Comparison of ENCODE assay signal across 24 cellular contexts in the genomic region with DNA sequence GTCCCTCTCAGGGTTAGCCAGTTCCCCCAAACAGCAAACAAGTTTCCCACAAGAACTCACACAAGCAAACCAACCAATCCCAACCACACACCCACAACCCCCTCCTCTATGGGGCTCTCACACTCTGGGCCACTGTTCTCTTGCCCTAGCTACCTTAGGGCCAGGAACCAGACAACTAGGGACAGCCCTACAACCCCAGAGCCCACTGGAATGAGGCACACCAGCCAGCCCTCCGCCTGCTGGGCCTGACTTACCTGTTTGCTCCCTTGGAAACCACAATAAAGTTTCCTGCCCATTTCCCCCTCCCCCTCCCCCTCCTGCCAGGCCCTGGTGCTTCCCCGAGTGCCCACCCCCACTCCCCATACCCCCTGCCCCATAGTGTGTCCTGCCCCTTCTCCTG.
"Had no signal": no experiment of that assay in that cellular context is flagged by ENCODE, and none has a peak within 500 bp of the region (broad histone marks: within the 10 kb centered on the region; RNA-seq: fewer than 3 reads in every experiment).

No MANE protein-coding gene starts in this region.

- H3K4me2 ChIP-seq: neural progenitor cell had no signal

- H3K79me2 ChIP-seq: parathyroid adenoma had no signal

- H3K9me3 ChIP-seq: esophagus muscularis mucosa, lower lobe of right lung, psoas muscle, right lobe of liver, suprapubic skin, thyroid gland, upper lobe of right lung, vagina had no signal

- H3K27ac Mint-ChIP-seq: effector memory CD8-positive, alpha-beta T cell; memory B cell; naive B cell; neural progenitor cell; stimulated activated effector memory CD8-positive, alpha-beta T cell treated with anti-CD3 and anti-CD28 coated beads, Interleukin-12 subunit alpha, Interleukin-12 subunit beta, amount 100 ng/mL, for 72 hours had no signal

- H3K4me1 ChIP-seq: psoas muscle had no signal

- H2AFZ ChIP-seq: neural progenitor cell, parathyroid adenoma had no signal

- H3K27ac ChIP-seq: epithelial cell of prostate, esophagus muscularis mucosa, gastrocnemius medialis, heart right ventricle, left lung, lower lobe of right lung, neural progenitor cell, parathyroid adenoma, psoas muscle, right lobe of liver, suprapubic skin, thyroid gland, upper lobe of right lung, vagina had no signal

- H3K27me3 ChIP-seq: thyroid gland, vagina had no signal

- H3K36me3 Mint-ChIP-seq: memory B cell; neural progenitor cell; stimulated activated effector memory CD8-positive, alpha-beta T cell treated with anti-CD3 and anti-CD28 coated beads, Interleukin-12 subunit alpha, Interleukin-12 subunit beta, amount 100 ng/mL, for 72 hours had no signal

- DNase-seq: effector memory CD8-positive, alpha-beta T cell; gastrocnemius medialis; heart right ventricle; left lung; lower lobe of right lung; naive B cell; occipital lobe; psoas muscle; retina; right lobe of liver; stimulated activated CD4-positive, alpha-beta T cell treated with anti-CD3 and anti-CD28 coated beads, Interleukin-4, amount 100 ng/mL, for 1 hour; stimulated activated CD8-positive, alpha-beta memory T cell treated with anti-CD3 and anti-CD28 coated beads, Interleukin-4, amount 100 ng/mL, for 48 hours; stimulated activated naive CD8-positive, alpha-beta T cell treated with anti-CD3 and anti-CD28 coated beads, Interleukin-15, Interleukin-2, amounts not matched to agents 100 U/mL and 50 U/mL, for 24 hours; thyroid gland; upper lobe of right lung had no signal

- H3K4me3 ChIP-seq: esophagus muscularis mucosa, gastrocnemius medialis, heart right ventricle, left lung, lower lobe of right lung, neural progenitor cell, psoas muscle, right lobe of liver, suprapubic skin, thyroid gland, upper lobe of right lung, vagina had no signal

- H3K4me3 Mint-ChIP-seq: memory B cell; naive B cell; neural progenitor cell; stimulated activated effector memory CD8-positive, alpha-beta T cell treated with anti-CD3 and anti-CD28 coated beads, Interleukin-12 subunit alpha, Interleukin-12 subunit beta, amount 100 ng/mL, for 72 hours had no signal

- H3K9ac ChIP-seq: neural progenitor cell, parathyroid adenoma had no signal

- H3K36me3 ChIP-seq: esophagus muscularis mucosa, gastrocnemius medialis, heart right ventricle, left lung, lower lobe of right lung, neural progenitor cell, right lobe of liver, suprapubic skin, thyroid gland, upper lobe of right lung, vagina had no signal

- FAIRE-seq: keratinocyte had no signal
